15 cellular contexts compared by ENCODE assay signal in genomic region chr11:65771589-65772112, GRCh38. TPM values are rescaled to one million over a fixed set of nuclear protein-coding genes. Genes with fewer than 3 reads are reported as not detected.
DNase-seq lines count a peak whose midpoint lies in the region; FAIRE-seq and TF ChIP-seq lines count a peak whose summit lies in the region.
"Had no signal": no experiment of that assay in that cellular context is flagged by ENCODE, and none has a peak within 500 bp of the region (broad histone marks: within the 10 kb centered on the region; RNA-seq: fewer than 3 reads in every experiment).

No MANE protein-coding gene starts in this region.

- H3K4me2 ChIP-seq in BLaER1 treated with 17β-estradiol and CSF1 and Interleukin-3, amounts not matched to agents 10 nM and 100 nM = no peak overlapping the region
- H3K4me2 ChIP-seq: A549 had no signal

- TF ChIP-seq CTCF in esophagus muscularis mucosa (IDR thresholded peaks at IDR 0.05) = no peak
- TF ChIP-seq CTCF in neutrophil (IDR thresholded peaks at IDR 0.05) = no peak

- DNase-seq in HEK293T (ENCODE audit: extremely low spot score) (no peak), esophagus muscularis mucosa (ENCODE audit: extremely low spot score) (peak; percentile 53), cerebellar nuclear complex (lab: John Stamatoyannopoulos, UW) (no peak), urothelium cell line (ENCODE audit: low spot score) (no peak), ecto neural progenitor cell (ENCODE audit: low spot score) (no peak), NCI-H146 (lab: John Stamatoyannopoulos, UW) (no peak)
- DNase-seq: Calu3; CD4-positive, alpha-beta T cell; DMS 273 treated with DMSO at 0.1 percent for 48 hours; HCEC 1CT had no signal

- no peak for TF ChIP-seq EP300 in esophagus muscularis mucosa (IDR thresholded peaks at IDR 0.05)

- no peak for TF ChIP-seq POLR2A in esophagus muscularis mucosa (IDR thresholded peaks at IDR 0.05; ENCODE audit: low read depth)

- H3K36me3 ChIP-seq in BLaER1 treated with 17β-estradiol and CSF1 and Interleukin-3, amounts not matched to agents 10 nM and 100 nM = peaks cover 0 to 17% (median 12%) of the 10 kb centered on the region in 11 experiments; a peak in 15 of 22 replicates
- peaks cover 0 to 6% (median 4%) of the 10 kb centered on the region in 4 donors for H3K36me3 ChIP-seq in esophagus muscularis mucosa
- peaks cover 13% of the 10 kb centered on the region for H3K36me3 ChIP-seq in neutrophil

- no peaks in the 10 kb centered on the region for H3K27me3 ChIP-seq in BLaER1 treated with 17β-estradiol and CSF1 and Interleukin-3, amounts not matched to agents 10 nM and 100 nM
- H3K27me3 ChIP-seq in esophagus muscularis mucosa (no peaks in the 10 kb centered on the region), neutrophil (no peaks in the 10 kb centered on the region)

- 73% methylated on average over 6 of the region's 6 CpGs for WGBS in esophagus muscularis mucosa

- H3K9ac ChIP-seq in BLaER1 treated with 17β-estradiol and CSF1 and Interleukin-3, amounts not matched to agents 10 nM and 100 nM = no peak overlapping the region

- peaks cover 0 to 23% (median 3%) of the 10 kb centered on the region in 11 experiments; a peak in 9 of 22 replicates for H4K20me1 ChIP-seq in BLaER1 treated with 17β-estradiol and CSF1 and Interleukin-3, amounts not matched to agents 10 nM and 100 nM

- peak overlapping the region in 7 of 11 experiments; percentile 1 to 71 (median 53); a peak in 11 of 22 replicates for H3K27ac ChIP-seq in BLaER1 treated with 17β-estradiol and CSF1 and Interleukin-3, amounts not matched to agents 10 nM and 100 nM
- H3K27ac ChIP-seq in esophagus muscularis mucosa (replicated peaks in 1 of 4) (no peak overlapping the region), neutrophil (peak overlapping the region; percentile 98)
- H3K27ac ChIP-seq: A549 had no signal

- H3K4me1 ChIP-seq in BLaER1 treated with 17β-estradiol and CSF1 and Interleukin-3, amounts not matched to agents 10 nM and 100 nM = peaks cover 37 to 77% (median 46%) of the 10 kb centered on the region in 10 experiments
- H3K4me1 ChIP-seq in esophagus muscularis mucosa (peaks cover 0 to 19% (median 5%) of the 10 kb centered on the region in 4 donors), neutrophil (ENCODE audit: control insufficient read depth in 1 of 2, insufficient read depth in 1 of 2, low read depth in 1 of 2, low read length in 1 of 2) (peaks cover 79 to 82% of the 10 kb centered on the region in 2 experiments)
- H3K4me1 ChIP-seq: A549 had no signal

- intact Hi-C loops in esophagus muscularis mucosa (cut with DNase I) = no loop called here

- CTCF ChIA-PET in HEK293T (lab: Yijun Ruan, JAX) = interaction anchor here (1.4 kb wide), 1 partner anchor 8 kb away, joined by 8 read pairs; no protein-coding TSS in a partner anchor

- no peak for FAIRE-seq in urothelium cell line (lab: Jason Lieb, UNC)
- FAIRE-seq: A549 had no signal

- no peaks in the 10 kb centered on the region for H3K9me3 ChIP-seq in BLaER1 treated with 17β-estradiol and CSF1 and Interleukin-3, amounts not matched to agents 10 nM and 100 nM (replicated peaks in 1 of 11)
- H3K9me3 ChIP-seq in esophagus muscularis mucosa (no peaks in the 10 kb centered on the region), neutrophil (no peaks in the 10 kb centered on the region)

- no peak overlapping the region for H3K4me3 ChIP-seq in BLaER1 treated with 17β-estradiol and CSF1 and Interleukin-3, amounts not matched to agents 10 nM and 100 nM
- no peak overlapping the region for H3K4me3 ChIP-seq in esophagus muscularis mucosa
- H3K4me3 ChIP-seq in neutrophil (ENCODE audit: low read depth in 1 of 2, low read length in 1 of 2) = no peak overlapping the region
- H3K4me3 ChIP-seq: A549 had no signal

- POLR2A ChIA-PET in HEK293T (lab: Yijun Ruan, JAX) = interaction anchor here (1.9 kb wide), 1 partner anchor 60 kb away, joined by 7 read pairs; the partner anchor contains the start of gene KAT5

TF ChIP-seq in HEK293T, 16 proteins besides CTCF, POLR2A, EP300 and RAD21:
- TF ChIP-seq L3MBTL2 (conservative IDR thresholded peaks at IDR 0.05) = 0 out of 2 replicates have a peak, but pooled peaks have one; percentile 17
- no peak for TF ChIP-seq ELF4 (IDR thresholded peaks at IDR 0.05)
- no peak for TF ChIP-seq LEF1 (IDR thresholded peaks at IDR 0.05; ENCODE audit: borderline replicate concordance)

RNA-seq across cellular contexts. Expression of gene AP5B1, which starts 9.1 kb away (rescaled TPM):
- total RNA-seq in esophagus muscularis mucosa = 10 to 100 TPM; 15.0 to 28.0 (median 24.2) TPM

RNA-seq across cellular contexts. Expression of gene OVOL1, which starts 15.2 kb away (rescaled TPM):
- not detected for total RNA-seq in esophagus muscularis mucosa
- total RNA-seq: Daoy, H4 had no signal

RNA-seq across cellular contexts. Expression of gene RNASEH2C, which starts 51.1 kb away (rescaled TPM):
- 100 to 1,000 TPM in 1 of 4 donors, 10 to 100 TPM in 3; 72.1 to 137 (median 80.9) TPM for total RNA-seq in esophagus muscularis mucosa

RNA-seq across cellular contexts. Expression of gene KAT5, which starts 59.6 kb away (rescaled TPM):
- 10 to 100 TPM; 66.4 to 77.1 (median 68.3) TPM for total RNA-seq in esophagus muscularis mucosa

Comparison
In these comparisons a context has a peak if more than half of its experiments do, and no peak if none do; other contexts are left out.
1. H3K27ac ChIP-seq: peak in BLaER1 treated with 17β-estradiol and CSF1 and Interleukin-3, amounts not matched to agents 10 nM and 100 nM (7 of 11) and neutrophil (single experiment); none in esophagus muscularis mucosa (0 of 4).